1 cellular context compared by ENCODE assay signal in genomic region chr20:43583982-43584432, GRCh38.
TF ChIP-seq lines count a peak whose summit lies in the region.

No MANE protein-coding gene starts in this region.

TF ChIP-seq in HepG2, 621 proteins besides CTCF, POLR2A, EP300 and RAD21 (continued from another document):
- 0 out of 2 replicates have a peak, but pooled peaks have one; percentile 30 for TF ChIP-seq MNT (IDR thresholded peaks at IDR 0.05)
- TF ChIP-seq KDM2A (CRISPR knock-in tag; IDR thresholded peaks at IDR 0.05; ENCODE audit: borderline replicate concordance, low read depth), result peak; percentile 44; the same call in 1 of the 2 replicates
- TF ChIP-seq HOXA3 (CRISPR knock-in tag; IDR thresholded peaks at IDR 0.05), result peak; percentile 59; the same call in 1 of the 2 replicates
- 0 out of 2 replicates have a peak, but pooled peaks have one; percentile 17 for TF ChIP-seq ZNF224 (CRISPR knock-in tag; IDR thresholded peaks at IDR 0.05)
- TF ChIP-seq ZNF776 (CRISPR knock-in tag; IDR thresholded peaks at IDR 0.05), result no peak
- TF ChIP-seq, protein P1, sequence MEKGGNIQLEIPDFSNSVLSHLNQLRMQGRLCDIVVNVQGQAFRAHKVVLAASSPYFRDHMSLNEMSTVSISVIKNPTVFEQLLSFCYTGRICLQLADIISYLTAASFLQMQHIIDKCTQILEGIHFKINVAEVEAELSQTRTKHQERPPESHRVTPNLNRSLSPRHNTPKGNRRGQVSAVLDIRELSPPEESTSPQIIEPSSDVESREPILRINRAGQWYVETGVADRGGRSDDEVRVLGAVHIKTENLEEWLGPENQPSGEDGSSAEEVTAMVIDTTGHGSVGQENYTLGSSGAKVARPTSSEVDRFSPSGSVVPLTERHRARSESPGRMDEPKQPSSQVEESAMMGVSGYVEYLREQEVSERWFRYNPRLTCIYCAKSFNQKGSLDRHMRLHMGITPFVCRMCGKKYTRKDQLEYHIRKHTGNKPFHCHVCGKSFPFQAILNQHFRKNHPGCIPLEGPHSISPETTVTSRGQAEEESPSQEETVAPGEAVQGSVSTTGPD (CRISPR knock-in tag; IDR thresholded peaks at IDR 0.05), result no peak
- peak; percentile 26; the same call in 1 of the 2 replicates for TF ChIP-seq THRA (CRISPR knock-in tag; IDR thresholded peaks at IDR 0.05; ENCODE audit: borderline replicate concordance)
- TF ChIP-seq KDM1A (CRISPR knock-in tag; IDR thresholded peaks at IDR 0.05), result peak; percentile 5; the same call in 1 of the 2 replicates
- peak; percentile 87 for TF ChIP-seq FOSL2 (CRISPR knock-in tag; IDR thresholded peaks at IDR 0.05)
- peak; percentile 91 for TF ChIP-seq CEBPG (CRISPR knock-in tag; IDR thresholded peaks at IDR 0.05)
- TF ChIP-seq ZNF598 (CRISPR knock-in tag; IDR thresholded peaks at IDR 0.05; ENCODE audit: borderline replicate concordance), result no peak
- TF ChIP-seq HNF1B (CRISPR knock-in tag; IDR thresholded peaks at IDR 0.05), result 0 out of 2 replicates have a peak, but pooled peaks have one; percentile 41
- peak in 1 of 2 experiments; percentile 44; a peak in 1 of 4 replicates for TF ChIP-seq KLF16 (CRISPR knock-in tag; IDR thresholded peaks at IDR 0.05)
- peak; percentile 17; the same call in 1 of the 2 replicates for TF ChIP-seq ARID4A (CRISPR knock-in tag; IDR thresholded peaks at IDR 0.05; ENCODE audit: borderline replicate concordance)
- peak; percentile 57; the same call in 1 of the 2 replicates for TF ChIP-seq HIC2 (CRISPR knock-in tag; IDR thresholded peaks at IDR 0.05; ENCODE audit: low read depth)
- peak; percentile 70; the same call in 1 of the 2 replicates for TF ChIP-seq ZFP36L1 (CRISPR knock-in tag; IDR thresholded peaks at IDR 0.05)
- no peak for TF ChIP-seq ZSCAN30 (CRISPR knock-in tag; IDR thresholded peaks at IDR 0.05)
- 0 out of 2 replicates have a peak, but pooled peaks have one; percentile 6 for TF ChIP-seq STAG1 (CRISPR knock-in tag; IDR thresholded peaks at IDR 0.05)
- TF ChIP-seq TARDBP (CRISPR knock-in tag; IDR thresholded peaks at IDR 0.05), result peak; percentile 46
- TF ChIP-seq, protein P2, sequence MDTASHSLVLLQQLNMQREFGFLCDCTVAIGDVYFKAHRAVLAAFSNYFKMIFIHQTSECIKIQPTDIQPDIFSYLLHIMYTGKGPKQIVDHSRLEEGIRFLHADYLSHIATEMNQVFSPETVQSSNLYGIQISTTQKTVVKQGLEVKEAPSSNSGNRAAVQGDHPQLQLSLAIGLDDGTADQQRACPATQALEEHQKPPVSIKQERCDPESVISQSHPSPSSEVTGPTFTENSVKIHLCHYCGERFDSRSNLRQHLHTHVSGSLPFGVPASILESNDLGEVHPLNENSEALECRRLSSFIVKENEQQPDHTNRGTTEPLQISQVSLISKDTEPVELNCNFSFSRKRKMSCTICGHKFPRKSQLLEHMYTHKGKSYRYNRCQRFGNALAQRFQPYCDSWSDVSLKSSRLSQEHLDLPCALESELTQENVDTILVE (CRISPR knock-in tag; IDR thresholded peaks at IDR 0.05), result peak; percentile 60; the same call in 1 of the 2 replicates
- peak; percentile 75 for TF ChIP-seq GATAD2A (CRISPR knock-in tag; IDR thresholded peaks at IDR 0.05)
- TF ChIP-seq RARA (CRISPR knock-in tag; IDR thresholded peaks at IDR 0.05), result peak; percentile 81
- TF ChIP-seq IRF2 (CRISPR knock-in tag; IDR thresholded peaks at IDR 0.05), result peak; percentile 37; the same call in 1 of the 2 replicates
TF ChIP-seq in HepG2: peak in this region for 107.
